Comparison of ENCODE assay signal across 16 cellular contexts in genomic region chr3:98894791-98895576, GRCh38. TPM values are rescaled to one million over a fixed set of nuclear protein-coding genes. Genes with fewer than 3 reads are reported as not detected.
DNase-seq lines count a peak whose midpoint lies in the region; ATAC-seq and TF ChIP-seq lines count a peak whose summit lies in the region.
"Had no signal": no experiment of that assay in that cellular context is flagged by ENCODE, and none has a peak within 500 bp of the region (broad histone marks: within the 10 kb centered on the region; RNA-seq: fewer than 3 reads in every experiment).

No MANE protein-coding gene starts in this region.

- peak overlapping the region; percentile 23 for H3K4me3 Mint-ChIP-seq in neural crest cell
- H3K4me3 Mint-ChIP-seq: CD8-positive, alpha-beta T cell had no signal

- H3K9me2 ChIP-seq in HCT116 (ENCODE audit: insufficient read depth), result no peaks in the 10 kb centered on the region
- H3K9me2 ChIP-seq in SK-N-SH, result no peaks in the 10 kb centered on the region

- H3F3A ChIP-seq in SK-N-SH (replicated peaks; ENCODE audit: insufficient read depth), result peaks cover 29% of the 10 kb centered on the region

- ATAC-seq in HCT116, result peak; percentile 10; the same call in 1 of the 2 replicates
- no peak for ATAC-seq in GM21381 (IDR thresholded peaks at IDR 0.05; ENCODE audit: unreplicated experiment)
- ATAC-seq: CD8-positive, alpha-beta T cell had no signal

- no TSS peak for BruUV-seq in HCT116 (replicated peaks; lab: Mats Ljungman, UMichigan)

- TF ChIP-seq RAD21 in HCT116 (IDR thresholded peaks at IDR 0.05; ENCODE audit: low read depth), result no peak
- TF ChIP-seq RAD21 in SK-N-SH (IDR thresholded peaks at IDR 0.05; ENCODE audit: low read length), result no peak

- no peaks in the 10 kb centered on the region for H3K9me3 Mint-ChIP-seq in neural crest cell
- H3K9me3 Mint-ChIP-seq: CD8-positive, alpha-beta T cell had no signal

- TF ChIP-seq CTCF in HCT116 (IDR thresholded peaks at IDR 0.05 in 2 of 3, conservative IDR thresholded peaks at IDR 0.05 in 1 of 3; ENCODE audit: borderline replicate concordance in 1 of 3, insufficient read depth in 1 of 3, low read depth in 2 of 3, low read length in 2 of 3), result no peak
- no peak for TF ChIP-seq CTCF in SK-N-SH (IDR thresholded peaks at IDR 0.05)
- TF ChIP-seq CTCF in neural crest cell (conservative IDR thresholded peaks at IDR 0.05), result no peak

- peaks cover 75 to 88% of the 10 kb centered on the region in 2 experiments for H3K4me1 ChIP-seq in HCT116 (ENCODE audit: control insufficient read depth in 1 of 2, insufficient read depth in 2 of 2, low read length in 2 of 2)
- peaks cover 11 to 29% of the 10 kb centered on the region in 2 experiments; a peak in 3 of 4 replicates for H3K4me1 ChIP-seq in SK-N-SH (ENCODE audit: control insufficient read depth in 1 of 2, insufficient read depth in 2 of 2, low read depth in 1 of 2, low read length in 1 of 2)

- H3K27ac ChIP-seq in HCT116 (ENCODE audit: low read depth, low read length) (peak overlapping the region; percentile 99), SK-N-SH (ENCODE audit: low read depth in 2 of 2, low read length in 1 of 2) (peak overlapping the region in 1 of 2 experiments; percentile 82; a peak in 1 of 4 replicates)

- CTCF ChIA-PET in HCT116 (lab: Charles Lee) (interaction anchor here (1.3 kb wide), 1 partner anchor 99 kb away, joined by 3 read pairs; no protein-coding TSS in a partner anchor), SK-N-SH (lab: Yijun Ruan, JAX) (interaction anchor here (1.0 to 1.5 kb wide), 2 partner anchors 19 to 99 kb away, joined by 3 to 4 read pairs; no protein-coding TSS in a partner anchor)

- H3K4me2 ChIP-seq in HCT116 (ENCODE audit: low read length) (peak overlapping the region; percentile 83), SK-N-SH (peak overlapping the region; percentile 81)

- H3K36me3 Mint-ChIP-seq in neural crest cell (ENCODE audit: low read depth), result peaks cover 7% of the 10 kb centered on the region
- H3K36me3 Mint-ChIP-seq: CD8-positive, alpha-beta T cell had no signal

- H4K20me1 ChIP-seq in HCT116 (ENCODE audit: insufficient read depth), result peaks cover 52% of the 10 kb centered on the region
- H4K20me1 ChIP-seq in SK-N-SH (ENCODE audit: insufficient read depth), result peaks cover 99% of the 10 kb centered on the region

- 59% methylated on average over 8 of the region's 8 CpGs for WGBS in SK-N-SH (ENCODE audit: low lambda C conversion rate)

- no peak for TF ChIP-seq EP300 in SK-N-SH (IDR thresholded peaks at IDR 0.05; ENCODE audit: borderline replicate concordance in 1 of 2, low read depth in 1 of 2, low read length in 1 of 2)

- no peak for TF ChIP-seq POLR2A in HCT116 (IDR thresholded peaks at IDR 0.05; ENCODE audit: borderline replicate concordance, extremely low read depth, insufficient read depth, insufficient read length)
- TF ChIP-seq POLR2A in erythroblast (IDR thresholded peaks at IDR 0.05; ENCODE audit: low read length), result no peak

- no peak overlapping the region for H2AFZ ChIP-seq in HCT116 (ENCODE audit: low read depth, low read length, poor library complexity, severe bottlenecking)
- H2AFZ ChIP-seq in SK-N-SH (ENCODE audit: low read depth), result no peak overlapping the region

- peak overlapping the region; percentile 14 to 89 for H3K4me3 ChIP-seq in HCT116 (replicated peaks in 1 of 2; ENCODE audit: low read depth in 1 of 2, low read length in 2 of 2)
- peak overlapping the region in 1 of 2 experiments; percentile 78; a peak in 2 of 4 replicates for H3K4me3 ChIP-seq in SK-N-SH (ENCODE audit: low read depth in 2 of 2, low read length in 1 of 2)

- H3K9me3 ChIP-seq in HCT116 (ENCODE audit: control insufficient read depth in 1 of 2, insufficient read depth in 1 of 2, low read depth in 1 of 2, low read length in 2 of 2) (no peaks in the 10 kb centered on the region), SK-N-SH (no peaks in the 10 kb centered on the region)
- H3K9me3 ChIP-seq: BE2C had no signal

- H3K27me3 ChIP-seq in HCT116 (ENCODE audit: insufficient read depth, low read length) (no peaks in the 10 kb centered on the region), SK-N-SH (ENCODE audit: insufficient read depth) (no peaks in the 10 kb centered on the region)
- H3K27me3 ChIP-seq: BE2C had no signal

- POLR2A ChIA-PET in HCT116 (lab: Charles Lee), result interaction anchor here (1.2 to 11.7 kb wide), 3 partner anchors 12 to 88 kb away, joined by 4 to 310 read pairs (median 6); no protein-coding TSS in a partner anchor
- POLR2A ChIA-PET in SK-N-SH (lab: Yijun Ruan, JAX), result no interaction called here

- RAD21 ChIA-PET in HCT116 (lab: Charles Lee; ENCODE audit: low non-redundant PET in 1 of 2, low total read pairs in 2 of 2, uncharacterized antibody in 2 of 2, unreplicated experiment in 2 of 2), result interaction anchor here in 1 of 2 experiments (0.6 kb wide), 1 partner anchor 64 kb away, joined by 4 read pairs; no protein-coding TSS in a partner anchor

- DNase-seq in HCT116 (ENCODE audit: low read depth, low spot score) (no peak), SK-N-SH (no peak), erythroblast (lab: John Stamatoyannopoulos, UW) (peak; percentile 15 to 39), neural crest cell (ENCODE audit: low read depth, low spot score) (no peak), middle frontal gyrus (ENCODE audit: extremely low spot score, low spot score) (no peak), NCI-H2081 (lab: John Stamatoyannopoulos, UW) (no peak), activated gamma-delta T cell (lab: John Stamatoyannopoulos, UW) (no peak)
- DNase-seq: BE2C; CD8-positive, alpha-beta T cell; DMS 273 treated with DMSO at 0.1 percent for 48 hours; NCI-H1436 treated with DMSO at 0.1 percent for 48 hours; NCI-H226; NCI-H526 treated with DMSO at 0.1 percent for 48 hours; OCI-M1; Right ventricle myocardium superior had no signal

- H3K4me1 Mint-ChIP-seq in neural crest cell, result peaks cover 28% of the 10 kb centered on the region

- peaks cover 100% of the 10 kb centered on the region for H3K79me2 ChIP-seq in HCT116 (ENCODE audit: insufficient read depth, low read length)
- H3K79me2 ChIP-seq in SK-N-SH (ENCODE audit: insufficient read depth), result peaks cover 100% of the 10 kb centered on the region

- H3K36me3 ChIP-seq in HCT116 (ENCODE audit: control insufficient read depth in 1 of 2, insufficient read depth in 2 of 2, low read length in 2 of 2) (peaks cover 32 to 82% of the 10 kb centered on the region in 2 experiments), SK-N-SH (replicated peaks in 1 of 2; ENCODE audit: control insufficient read depth in 1 of 2, insufficient read depth in 2 of 2, low read length in 1 of 2) (peaks cover 2 to 87% of the 10 kb centered on the region in 2 experiments)
- H3K36me3 ChIP-seq: BE2C had no signal

- H3K9ac ChIP-seq in HCT116 (ENCODE audit: low read length) (peak overlapping the region; percentile 93), SK-N-SH (peak overlapping the region; percentile 95)

- intact Hi-C loops in HCT116 (cut with micrococcal nuclease), result no loop called here

- no peak overlapping the region for H3K27ac Mint-ChIP-seq in neural crest cell (ENCODE audit: unreplicated experiment)
- H3K27ac Mint-ChIP-seq: CD8-positive, alpha-beta T cell had no signal

- H3K27me3 Mint-ChIP-seq in neural crest cell (ENCODE audit: low read depth), result no peaks in the 10 kb centered on the region

TF ChIP-seq in HCT116, 20 proteins besides CTCF, POLR2A, EP300 and RAD21:
- no peak for TF ChIP-seq EGR1 (IDR thresholded peaks at IDR 0.05; ENCODE audit: low read depth)
- peak; percentile 83; the same call in 1 of the 2 replicates for TF ChIP-seq POLR2AphosphoS5 (IDR thresholded peaks at IDR 0.05; ENCODE audit: low read depth, low read length)

TF ChIP-seq in SK-N-SH, 30 proteins besides CTCF, POLR2A, EP300 and RAD21:
- TF ChIP-seq IRF3 (IDR thresholded peaks at IDR 0.05; ENCODE audit: low read depth, low read length) (no peak), FOXJ3 (CRISPR knock-in tag; IDR thresholded peaks at IDR 0.05) (no peak), MAX (IDR thresholded peaks at IDR 0.05; ENCODE audit: low read depth) (no peak), NFIC (IDR thresholded peaks at IDR 0.05; ENCODE audit: borderline replicate concordance) (no peak)

RNA-seq across cellular contexts. Expression of gene DCBLD2, which starts 6.5 kb away (rescaled TPM):
- 532 TPM for total RNA-seq in HCT116 (2021; ENCODE audit: unreplicated experiment)
- polyA plus RNA-seq in HCT116 (2012), result 106 and 160 TPM in 2 replicates
- 159 and 190 TPM in 2 replicates for polyA plus RNA-seq in SK-N-SH (2012; rRNA removed)
- 198 and 211 TPM in 2 replicates for polyA plus RNA-seq in SK-N-SH (2012; cell fraction: cytosol; rRNA removed)
- polyA plus RNA-seq in SK-N-SH (2012; cell fraction: nucleus; rRNA removed), result 130 and 207 TPM in 2 replicates
- 89.1 and 91.9 TPM in 2 replicates for total RNA-seq in neural crest cell

Comparison
In these comparisons a context has a peak if more than half of its experiments do, and no peak if none do; other contexts are left out.
1. DNase-seq: peak in erythroblast (2 of 2); none in HCT116 (single experiment), SK-N-SH (single experiment), neural crest cell (single experiment), middle frontal gyrus (single experiment), NCI-H2081 (0 of 2) and activated gamma-delta T cell (single experiment).
2. Of the 11 proteins assayed by ChIP-seq in both SK-N-SH and HCT116: peak only in SK-N-SH: none; only in HCT116: POLR2AphosphoS5; in both: none; in neither: 10.